ENCODE assay signal across 8 cellular contexts in genomic region chr6:12010635-12011275, GRCh38. TPM values are rescaled to one million over a fixed set of nuclear protein-coding genes. Genes with fewer than 3 reads are reported as not detected.
A peak's percentile ranks its signal among the peaks of the same experiment; 100 is the strongest.
DNase-seq lines count a peak whose midpoint lies in the region; ATAC-seq and TF ChIP-seq lines count a peak whose summit lies in the region.

No MANE protein-coding gene starts in this region.

- POLR2A ChIA-PET in RWPE1 (lab: Yijun Ruan, JAX; ENCODE audit: low non-redundant PET), result interaction anchor here (1.0 kb wide), 1 partner anchor 240 kb away, joined by 5 read pairs; no protein-coding TSS in a partner anchor

- peaks cover 27% of the 10 kb centered on the region for H3K4me1 ChIP-seq in HUES64 (ENCODE audit: insufficient read depth, low read length)
- no peaks in the 10 kb centered on the region for H3K4me1 ChIP-seq in colonic mucosa
- H3K4me1 ChIP-seq in lung (ENCODE audit: control insufficient read depth in 2 of 2, insufficient read depth in 2 of 2, low read length in 2 of 2), result peaks cover 2 to 4% of the 10 kb centered on the region in 2 donors
- peaks cover 40% of the 10 kb centered on the region for H3K4me1 ChIP-seq in suprapubic skin

- CTCF ChIA-PET in RWPE1 (lab: Yijun Ruan, JAX), result interaction anchor here (1.0 kb wide), 1 partner anchor 355 kb away, joined by 3 read pairs; no protein-coding TSS in a partner anchor

- H3K4me3 ChIP-seq in HUES64 (ENCODE audit: low read length) (peak overlapping the region; percentile 84), colonic mucosa (peak overlapping the region; percentile 43), lung (peak overlapping the region; percentile 37), suprapubic skin (peak overlapping the region; percentile 76)

- no peaks in the 10 kb centered on the region for H3K27me3 ChIP-seq in HUES64 (ENCODE audit: insufficient read depth, low read length)
- H3K27me3 ChIP-seq in colonic mucosa, result no peaks in the 10 kb centered on the region
- H3K27me3 ChIP-seq in lung (ENCODE audit: control insufficient read depth, insufficient read depth), result no peaks in the 10 kb centered on the region
- H3K27me3 ChIP-seq in suprapubic skin, result no peaks in the 10 kb centered on the region

- peak overlapping the region; percentile 91 for H3K27ac ChIP-seq in HUES64 (ENCODE audit: low read depth, low read length)
- H3K27ac ChIP-seq in RWPE1, result peak overlapping the region; percentile 98
- H3K27ac ChIP-seq in colonic mucosa, result peak overlapping the region; percentile 96
- H3K27ac ChIP-seq in lung (ENCODE audit: low read depth in 1 of 2, low read length in 1 of 2), result peak overlapping the region; percentile 93 to 96
- H3K27ac ChIP-seq in suprapubic skin, result peak overlapping the region; percentile 99

- intact Hi-C loops in colonic mucosa (cut with DNase I), result no loop called here

- no peak for TF ChIP-seq POLR2A in suprapubic skin (IDR thresholded peaks at IDR 0.05)

- H3K9ac ChIP-seq in HUES64 (ENCODE audit: low read depth, low read length) (peak overlapping the region; percentile 70), colonic mucosa (ENCODE audit: low read depth in 2 of 2, low read length in 2 of 2) (peak overlapping the region; percentile 97)

- H3K9me3 ChIP-seq in HUES64 (ENCODE audit: insufficient read depth, low read depth, low read length), result peaks cover 5% of the 10 kb centered on the region; the same call in 1 of the 2 replicates
- H3K9me3 ChIP-seq in colonic mucosa, result no peaks in the 10 kb centered on the region
- H3K9me3 ChIP-seq in lung (ENCODE audit: control insufficient read depth in 2 of 2, insufficient read depth in 1 of 2, low read length in 1 of 2), result no peaks in the 10 kb centered on the region
- H3K9me3 ChIP-seq in suprapubic skin, result no peaks in the 10 kb centered on the region

- ATAC-seq in GM21576 (IDR thresholded peaks at IDR 0.05; ENCODE audit: unreplicated experiment) (peak; percentile 37), lung (ENCODE audit: insufficient read depth, low FRiP score) (no peak)

- peak; percentile 4 for DNase-seq in NCI-H2107 (lab: John Stamatoyannopoulos, UW)
- no peak for DNase-seq in NCI-H2107 treated with DMSO at 0.1 percent for 48 hours (lab: John Stamatoyannopoulos, UW; ENCODE audit: unreplicated experiment)
- peak; percentile 33 for DNase-seq in RWPE1 (ENCODE audit: low spot score)
- DNase-seq in colonic mucosa, result peak; percentile 76
- peak; percentile 74 for DNase-seq in lung (ENCODE audit: low spot score)
- DNase-seq in suprapubic skin (ENCODE audit: low spot score in 2 of 2), result peak; percentile 84 to 90

- WGBS in HUES64, result under 1% methylated on average over 19 of the region's 22 CpGs
- 0% methylated on average over 22 of the region's 22 CpGs for WGBS in lung, 2 donors
- under 1% methylated on average over 22 of the region's 22 CpGs for WGBS in suprapubic skin

- TF ChIP-seq EP300 in suprapubic skin (IDR thresholded peaks at IDR 0.05), result no peak

- H3K36me3 ChIP-seq in HUES64 (ENCODE audit: insufficient read depth, low read length), result peaks cover 11% of the 10 kb centered on the region
- H3K36me3 ChIP-seq in colonic mucosa, result no peaks in the 10 kb centered on the region
- H3K36me3 ChIP-seq in lung (ENCODE audit: control insufficient read depth in 2 of 2, insufficient read depth in 2 of 2, low read length in 2 of 2), result no peaks in the 10 kb centered on the region
- H3K36me3 ChIP-seq in suprapubic skin, result no peaks in the 10 kb centered on the region

- no peak for TF ChIP-seq CTCF in RWPE1 (conservative IDR thresholded peaks at IDR 0.05; ENCODE audit: low read depth)
- TF ChIP-seq CTCF in colonic mucosa (IDR thresholded peaks at IDR 0.05), result no peak
- no peak for TF ChIP-seq CTCF in lung (IDR thresholded peaks at IDR 0.05; ENCODE audit: control extremely low read depth, extremely low read depth)
- no peak for TF ChIP-seq CTCF in suprapubic skin (IDR thresholded peaks at IDR 0.05)

RNA-seq across cellular contexts. Expression of gene HIVEP1, which starts 1.4 kb away (rescaled TPM):
- 8.9 TPM for polyA plus RNA-seq in HUES64 (2013, experiment 1 of 2)
- 11.3 TPM for polyA plus RNA-seq in HUES64 (2013, experiment 2 of 2)
- total RNA-seq in colonic mucosa (10 to 100 TPM; 22.2 to 27.9 TPM), lung (10 to 100 TPM; 27.0 to 49.6 TPM), suprapubic skin (10 to 100 TPM; 37.9 to 48.4 (median 43.9) TPM)
- 10 to 100 TPM in 1 of 2 donors, 1 to 10 TPM in 1; 3.1 to 13.9 TPM for polyA plus RNA-seq in lung
